1 cellular context compared by ENCODE assay signal in the genomic region with DNA sequence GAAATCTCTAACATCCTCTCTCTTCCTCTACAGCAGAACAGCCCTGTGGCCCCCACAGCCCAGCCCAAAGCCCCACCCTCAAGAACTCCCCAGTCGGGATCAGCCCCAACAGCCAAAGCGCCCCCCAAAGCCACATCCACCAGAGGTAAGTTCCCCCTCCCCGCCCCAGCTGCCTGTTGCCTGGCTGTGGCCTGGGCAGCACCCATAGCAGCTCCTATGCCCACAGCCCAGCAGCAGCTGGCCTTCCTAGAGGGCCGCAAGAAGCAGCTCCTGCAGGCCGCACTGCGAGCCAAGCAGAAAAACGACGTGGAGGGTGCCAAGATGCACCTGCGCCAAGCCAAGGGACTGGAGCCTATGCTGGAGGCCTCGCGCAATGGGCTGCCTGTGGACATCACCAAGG.
TF ChIP-seq lines count a peak whose summit lies in the region.

No MANE protein-coding gene starts in this region.

TF ChIP-seq in K562, 482 proteins besides CTCF, POLR2A, EP300 and RAD21:
- no peak for TF ChIP-seq TAF15 (IDR thresholded peaks at IDR 0.05; ENCODE audit: low read depth, low read length)
- no peak for TF ChIP-seq BACH1 (tag; IDR thresholded peaks at IDR 0.05)
- no peak for TF ChIP-seq SMAD2 (IDR thresholded peaks at IDR 0.05; ENCODE audit: low read depth, low read length)
- TF ChIP-seq RBFOX2 (IDR thresholded peaks at IDR 0.05; ENCODE audit: low read depth, low read length): 0 out of 2 replicates have a peak, but pooled peaks have one; percentile 23
- no peak for TF ChIP-seq HIVEP1 (CRISPR knock-in tag; IDR thresholded peaks at IDR 0.05)
- TF ChIP-seq, protein P1, sequence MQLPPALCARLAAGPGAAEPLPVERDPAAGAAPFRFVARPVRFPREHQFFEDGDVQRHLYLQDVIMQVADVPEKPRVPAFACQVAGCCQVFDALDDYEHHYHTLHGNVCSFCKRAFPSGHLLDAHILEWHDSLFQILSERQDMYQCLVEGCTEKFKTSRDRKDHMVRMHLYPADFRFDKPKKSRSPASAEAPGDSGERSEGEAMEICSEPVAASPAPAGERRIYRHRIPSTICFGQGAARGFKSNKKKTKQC (CRISPR knock-in tag; IDR thresholded peaks at IDR 0.05): no peak
- TF ChIP-seq STAT5B (CRISPR knock-in tag; IDR thresholded peaks at IDR 0.05): no peak
- no peak for TF ChIP-seq ZNF668 (CRISPR knock-in tag; IDR thresholded peaks at IDR 0.05)
- TF ChIP-seq POLR2G (IDR thresholded peaks at IDR 0.05; ENCODE audit: low read depth, low read length): peak; percentile 48
- no peak for TF ChIP-seq ZNF282 (CRISPR knock-in tag; IDR thresholded peaks at IDR 0.05)
